1 cellular context compared by ENCODE assay signal in genomic region chr11:76724162-76724768, GRCh38.
TF ChIP-seq lines count a peak whose summit lies in the region.

No MANE protein-coding gene starts in this region.

TF ChIP-seq in A549, 52 proteins besides CTCF, POLR2A, EP300 and RAD21 (continued from another document):
- TF ChIP-seq REST (IDR thresholded peaks at IDR 0.05), result peak; percentile 91
